In genomic region chr15:80059786-80060489, GRCh38 we compare ENCODE assay signal across 8 cellular contexts. TPM values are rescaled to one million over a fixed set of nuclear protein-coding genes. Genes with fewer than 3 reads are reported as not detected.
DNase-seq lines count a peak whose midpoint lies in the region; ATAC-seq, FAIRE-seq and TF ChIP-seq lines count a peak whose summit lies in the region.

No MANE protein-coding gene starts in this region.

- BruUV-seq in GM12878 (replicated peaks; lab: Mats Ljungman, UMichigan) = no TSS peak

- POLR2A ChIA-PET in GM12878 (lab: Charles Lee) = interaction anchor here (0.6 to 6.0 kb wide), 12 partner anchors 11 to 157 kb away, joined by 3 to 27 read pairs (median 6); no protein-coding TSS in a partner anchor

- peak; percentile 3 for TF ChIP-seq CTCF in DND-41 (IDR thresholded peaks at IDR 0.05; ENCODE audit: borderline replicate concordance, extremely low read depth, low read length, poor library complexity, severe bottlenecking)
- no peak for TF ChIP-seq CTCF in GM12878 (IDR thresholded peaks at IDR 0.05 in 2 of 3, conservative IDR thresholded peaks at IDR 0.05 in 1 of 3; ENCODE audit: control insufficient read depth in 2 of 3, extremely low read depth in 1 of 3, insufficient read depth in 1 of 3, low read depth in 3 of 3, low read length in 3 of 3)

- DNase-seq in DND-41 (no peak), RPMI7951 (ENCODE audit: low read depth) (peak; percentile 68), GM12878 (ENCODE audit: low read depth, low spot score) (no peak), small intestine (peak; percentile 52)
- no peak for DNase-seq in activated CD8-positive, alpha-beta memory T cell treated with anti-CD3 and anti-CD28 coated beads, Interleukin-2, amount 50 U/mL, for 4 hours

- H3K9me3 ChIP-seq in DND-41 (ENCODE audit: insufficient read depth, low read length, severe bottlenecking) = no peaks in the 10 kb centered on the region
- H3K9me3 ChIP-seq in GM12878 (replicated peaks; ENCODE audit: control insufficient read depth, insufficient read depth, low read length) = no peaks in the 10 kb centered on the region; the same call in 2 of the 3 replicates
- H3K9me3 ChIP-seq in iPS-18c (ENCODE audit: control insufficient read depth, insufficient read depth, low read length) = no peaks in the 10 kb centered on the region
- H3K9me3 ChIP-seq in small intestine (ENCODE audit: control insufficient read depth, low read depth) = no peaks in the 10 kb centered on the region

- no peak for FAIRE-seq in GM12878 (lab: Jason Lieb, UNC)
- no peak for FAIRE-seq in small intestine (lab: Jason Lieb, UNC)

- TF ChIP-seq EP300 in GM12878 (IDR thresholded peaks at IDR 0.05; ENCODE audit: borderline replicate concordance in 1 of 2, control insufficient read depth in 1 of 2, low read depth in 2 of 2, low read length in 2 of 2) = no peak

- no peak for TF ChIP-seq RAD21 in GM12878 (IDR thresholded peaks at IDR 0.05; ENCODE audit: insufficient read depth, low read depth, low read length)

- in situ Hi-C loops in GM12878 (cut with MboI) = loop anchor here (5.0 kb wide), 1 partner anchor 38 kb away; no protein-coding TSS in a partner anchor

- peaks cover 35% of the 10 kb centered on the region for H3K4me1 ChIP-seq in DND-41 (ENCODE audit: insufficient read depth, low read length)
- peaks cover 38% of the 10 kb centered on the region for H3K4me1 ChIP-seq in GM12878 (ENCODE audit: control insufficient read depth, insufficient read depth, low read length)
- no peaks in the 10 kb centered on the region for H3K4me1 ChIP-seq in small intestine (ENCODE audit: control insufficient read depth in 2 of 2, insufficient read depth in 1 of 2, low read depth in 1 of 2, low read length in 1 of 2)

- peaks cover 3% of the 10 kb centered on the region; the same call in 1 of the 2 replicates for H4K20me1 ChIP-seq in DND-41 (ENCODE audit: insufficient read depth, low read length)
- H4K20me1 ChIP-seq in GM12878 (ENCODE audit: control insufficient read depth, insufficient read depth) = peaks cover 4% of the 10 kb centered on the region; the same call in 1 of the 2 replicates

- H3K36me3 ChIP-seq in DND-41 (ENCODE audit: insufficient read depth, low read length) (no peaks in the 10 kb centered on the region), GM12878 (ENCODE audit: control insufficient read depth in 2 of 2, insufficient read depth in 2 of 2, low read length in 1 of 2) (no peaks in the 10 kb centered on the region), small intestine (ENCODE audit: control insufficient read depth in 2 of 2, insufficient read depth in 2 of 2, low read length in 2 of 2) (no peaks in the 10 kb centered on the region)

- SMC1A ChIA-PET in GM12878 (lab: Charles Lee; ENCODE audit: uncharacterized antibody, unreplicated experiment) = interaction anchor here (0.6 to 4.4 kb wide), 23 partner anchors 12 to 1048 kb away, joined by 3 to 27 read pairs (median 4); no protein-coding TSS in a partner anchor

- peak overlapping the region; percentile 79 for H3K9ac ChIP-seq in DND-41 (ENCODE audit: low read depth, low read length)
- peak overlapping the region; percentile 95 for H3K9ac ChIP-seq in GM12878 (ENCODE audit: control insufficient read depth, insufficient read depth, low read length)

- WGBS in GM12878 (ENCODE audit: insufficient coverage, insufficient replicate concordance, low lambda C conversion rate, missing lambda C conversion rate) = under 1% methylated on average over 49 of the region's 72 CpGs
- WGBS in small intestine, 3 donors = 0 to 1% (median 1%) methylated on average over 35 to 72 of the region's 72 CpGs

- no peaks in the 10 kb centered on the region for H3K27me3 ChIP-seq in DND-41 (ENCODE audit: insufficient read depth, low read length, poor library complexity)
- H3K27me3 ChIP-seq in GM12878 (replicated peaks in 1 of 2; ENCODE audit: control insufficient read depth in 2 of 2, insufficient read depth in 2 of 2, low read length in 1 of 2) = no peaks in the 10 kb centered on the region
- no peaks in the 10 kb centered on the region for H3K27me3 ChIP-seq in small intestine (ENCODE audit: control insufficient read depth in 2 of 2, insufficient read depth in 2 of 2, low read length in 2 of 2)

- intact Hi-C loops in GM12878 (cut with micrococcal nuclease; ENCODE audit: unreplicated experiment) = loop anchor here (1.0 to 5.0 kb wide), 7 partner anchors 39 to 163 kb away; partner anchors contain the start of genes FAH and MTHFS

- RAD21 ChIA-PET in GM12878 (lab: Charles Lee; ENCODE audit: unreplicated experiment) = interaction anchor here (0.7 to 6.0 kb wide), 18 partner anchors 13 to 165 kb away, joined by 3 to 59 read pairs (median 4); no protein-coding TSS in a partner anchor

- peak; percentile 9 for TF ChIP-seq POLR2A in GM12878 (IDR thresholded peaks at IDR 0.05; ENCODE audit: low read depth, low read length)

- H3K4me2 ChIP-seq in DND-41 (ENCODE audit: insufficient read depth, low read length) (peak overlapping the region; percentile 99), GM12878 (ENCODE audit: control insufficient read depth, insufficient read depth) (no peak overlapping the region)

- CTCF ChIA-PET in GM12878 (lab: Yijun Ruan, JAX) = interaction anchor here (0.8 to 5.8 kb wide), 14 partner anchors 12 to 117 kb away, joined by 3 to 47 read pairs (median 4); no protein-coding TSS in a partner anchor

- H3K4me3 ChIP-seq in DND-41 (ENCODE audit: low read depth in 1 of 2, low read length in 2 of 2) = peak overlapping the region; percentile 64 to 78
- H3K4me3 ChIP-seq in GM12878 = peak overlapping the region; percentile 98
- H3K4me3 ChIP-seq in iPS-18c (ENCODE audit: insufficient read depth, low read depth, low read length) = peak overlapping the region; percentile 80
- peak overlapping the region; percentile 81 to 84 for H3K4me3 ChIP-seq in small intestine (ENCODE audit: low read depth in 1 of 2, low read length in 2 of 2)

- H2AFZ ChIP-seq in DND-41 (ENCODE audit: low read depth, low read length) = peak overlapping the region; percentile 64
- H2AFZ ChIP-seq in GM12878 (ENCODE audit: control insufficient read depth, low read depth, low read length) = peak overlapping the region; percentile 47; the same call in 1 of the 2 replicates

- peak; percentile 68 for ATAC-seq in DND-41 (ENCODE audit: insufficient read depth, low read depth)
- peak; percentile 48 for ATAC-seq in GM19452 (IDR thresholded peaks at IDR 0.05; ENCODE audit: unreplicated experiment)
- ATAC-seq in HG03558 (IDR thresholded peaks at IDR 0.05; ENCODE audit: extremely low read depth, unreplicated experiment) = peak; percentile 24
- peak; percentile 66 for ATAC-seq in GM12878

- H3K79me2 ChIP-seq in DND-41 (ENCODE audit: insufficient read depth, low read length) (peaks cover 50% of the 10 kb centered on the region), GM12878 (ENCODE audit: control insufficient read depth, insufficient read depth, low read length) (peaks cover 52% of the 10 kb centered on the region)

- H3K27ac ChIP-seq in DND-41 (ENCODE audit: low read length) = peak overlapping the region; percentile 70
- peak overlapping the region; percentile 88 for H3K27ac ChIP-seq in GM12878 (ENCODE audit: control insufficient read depth, insufficient read depth)
- peak overlapping the region; percentile 95 to 99 for H3K27ac ChIP-seq in small intestine (ENCODE audit: low read depth in 1 of 2, low read length in 1 of 2)

TF ChIP-seq in GM12878, 131 proteins besides CTCF, POLR2A, EP300 and RAD21 (continues in another document):
- no peak for TF ChIP-seq ZBTB4 (CRISPR knock-in tag; IDR thresholded peaks at IDR 0.05)
- peak; percentile 96 for TF ChIP-seq LARP7 (IDR thresholded peaks at IDR 0.05)
- 0 out of 2 replicates have a peak, but pooled peaks have one; percentile 1 for TF ChIP-seq RUNX3 (IDR thresholded peaks at IDR 0.05; ENCODE audit: low read length)
- peak; percentile 86 for TF ChIP-seq CHD2 (IDR thresholded peaks at IDR 0.05; ENCODE audit: borderline replicate concordance, low read depth, low read length)

RNA-seq across cellular contexts. Expression of gene ZFAND6, which starts 0.5 kb away (rescaled TPM):
- total RNA-seq in RPMI7951 (2014; rRNA removed; shearing (Covaris generic)) = 175 and 202 TPM in 2 replicates
- total RNA-seq in GM12878 (2013; cell fraction: nucleolus; rRNA removed) = 199 and 207 TPM in 2 replicates
- total RNA-seq in GM12878 (2014; rRNA removed) (166 and 179 TPM in 2 replicates), GM12878 (2014; rRNA removed; fragmentation: Illumina TruSeq; extraction: Trizol) (128 and 131 TPM in 2 replicates), GM12878 (2021) (71.2 and 78.9 TPM in 2 replicates)
- polyA plus RNA-seq in GM12878 (2011; ENCODE audit: low read depth) = 32.5 TPM
- polyA plus RNA-seq in GM12878 (2011; rRNA removed) (162 and 175 TPM in 2 replicates), GM12878 (2014; fragmentation: Illumina TruSeq; extraction: Trizol) (118 and 150 TPM in 2 replicates), GM12878 (2014; fragmentation: Nextera tagmentation; extraction: Ambion mirVana) (100 to 1,000 TPM in 1 of 2 experiments, 10 to 100 TPM in 1; 98.1 to 111 TPM), GM12878 (2014; rRNA removed) (142 and 169 TPM in 2 replicates), GM12878 (2016; fragmentation: Nextera tagmentation; extraction: Ambion mirVana) (100 to 1,000 TPM; 171 to 173 TPM), small intestine (10 to 100 TPM; 66.9 to 97.3 (median 90.5) TPM)
- 103 and 115 TPM in 2 replicates for polyA plus RNA-seq in GM12878 (2011; cell fraction: cytosol; rRNA removed)
- polyA plus RNA-seq in GM12878 (2011; cell fraction: nucleus; rRNA removed) = 65.6 and 69.8 TPM in 2 replicates
- polyA plus RNA-seq in GM12878 (2012) = 47.6 and 57.5 TPM in 2 replicates
- polyA minus RNA-seq in GM12878 (2011; rRNA and poly(A)+ RNA removed) = 130 and 193 TPM in 2 replicates
- 54.8 and 59.5 TPM in 2 replicates for polyA minus RNA-seq in GM12878 (2011; cell fraction: cytosol; rRNA and poly(A)+ RNA removed)
- polyA minus RNA-seq in GM12878 (2011; cell fraction: nucleus; rRNA and poly(A)+ RNA removed) = 57.8 and 77.6 TPM in 2 replicates

Comparison
In these comparisons a context has a peak if more than half of its experiments do, and no peak if none do; other contexts are left out.
1. DNase-seq: peak in RPMI7951 (single experiment) and small intestine (single experiment); none in DND-41 (single experiment), GM12878 (single experiment) and activated CD8-positive, alpha-beta memory T cell treated with anti-CD3 and anti-CD28 coated beads, Interleukin-2, amount 50 U/mL, for 4 hours (single experiment).
2. Peak in every context shown above with its lines, with median percentiles within 50 percentile points of each other: ATAC-seq, H3K27ac ChIP-seq and H3K4me3 ChIP-seq.